In the genomic region with DNA sequence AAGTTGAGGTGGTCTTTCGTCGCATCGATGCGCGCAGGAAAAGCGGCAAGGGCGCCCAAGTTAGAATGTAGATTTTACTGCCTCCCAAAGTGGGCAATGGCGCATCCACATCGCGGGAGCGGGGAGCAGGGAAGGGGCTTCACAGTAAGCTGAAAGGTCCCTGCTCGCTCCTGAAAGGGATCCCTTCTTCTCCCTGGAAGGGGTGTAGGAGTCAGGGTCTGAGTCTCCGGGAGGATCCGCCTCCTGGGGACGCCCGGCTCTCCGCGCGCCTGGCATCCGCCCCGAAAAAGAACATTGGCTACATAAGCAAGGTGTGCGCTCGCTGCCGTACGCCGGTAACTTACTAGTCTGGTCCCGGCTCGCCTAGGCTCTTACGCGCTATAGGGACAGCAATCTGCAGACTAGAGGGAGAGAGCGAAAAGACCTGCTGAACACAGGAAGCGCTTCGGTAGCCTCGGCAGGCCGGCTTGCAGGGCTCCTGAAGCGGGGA, we compare ENCODE assay signal across 8 cellular contexts. TPM values are rescaled to one million over a fixed set of nuclear protein-coding genes. Genes with fewer than 3 reads are reported as not detected.
A peak's percentile ranks its signal among the peaks of the same experiment; 100 is the strongest.
DNase-seq lines count a peak whose midpoint lies in the region; ATAC-seq, FAIRE-seq and TF ChIP-seq lines count a peak whose summit lies in the region.

No MANE protein-coding gene starts in this region.

- H3K4me1 ChIP-seq in A549 (peaks cover 22% of the 10 kb centered on the region; the same call in 2 of the 3 replicates), right atrium auricular region (peaks cover 0 to 57% of the 10 kb centered on the region in 2 donors)

- intact Hi-C loops in posterior vena cava (cut with DNase I) = no loop called here

- TF ChIP-seq POLR2A in A549 (IDR thresholded peaks at IDR 0.05; ENCODE audit: low read length) = no peak

- ATAC-seq in A549 (peak; percentile 17 to 21; a peak in 3 of 6 replicates), HG03571 (IDR thresholded peaks at IDR 0.05; ENCODE audit: unreplicated experiment) (no peak)

- FAIRE-seq in A549 (lab: Jason Lieb, UNC) = no peak

- CTCF ChIA-PET in A549 (lab: Yijun Ruan, JAX) = interaction anchor here (1.0 to 9.4 kb wide), 2 partner anchors 287 to 310 kb away, joined by 3 to 88 read pairs; no protein-coding TSS in a partner anchor

- TF ChIP-seq CTCF in A549 (IDR thresholded peaks at IDR 0.05) (no peak), GM20000 (IDR thresholded peaks at IDR 0.05; ENCODE audit: extremely low read depth, missing control alignments) (no peak), right atrium auricular region (IDR thresholded peaks at IDR 0.05) (no peak)

- WGBS in A549 (ENCODE audit: missing lambda C conversion rate) = 4% methylated on average over 18 of the region's 36 CpGs

- peak overlapping the region; percentile 60 for H3K4me3 ChIP-seq in A549
- peak overlapping the region; percentile 59 to 80 for H3K4me3 ChIP-seq in right atrium auricular region

- no peak for TF ChIP-seq RAD21 in A549 (conservative IDR thresholded peaks at IDR 0.05 in 1 of 2, IDR thresholded peaks at IDR 0.05 in 1 of 2)

- no peaks in the 10 kb centered on the region for H3K9me3 ChIP-seq in A549
- no peaks in the 10 kb centered on the region for H3K9me3 ChIP-seq in right atrium auricular region

- DNase-seq in A549 (ENCODE audit: low read depth in 1 of 2, low spot score in 1 of 2) (peak in 1 of 2 experiments; percentile 75), GM20000 (ENCODE audit: low spot score) (peak; percentile 43), NCI-H69 (lab: John Stamatoyannopoulos, UW) (peak; percentile 84), right atrium auricular region (ENCODE audit: low spot score) (peak; percentile 67), posterior vena cava (ENCODE audit: low spot score) (peak; percentile 83), NCI-H446 treated with DMSO at 0.1 percent for 48 hours (lab: John Stamatoyannopoulos, UW) (no peak)

- peak overlapping the region; percentile 96 for H3K4me2 ChIP-seq in A549

- H3K36me3 ChIP-seq in right atrium auricular region = no peaks in the 10 kb centered on the region

- no peaks in the 10 kb centered on the region for H3K27me3 ChIP-seq in right atrium auricular region

- POLR2A ChIA-PET in A549 (lab: Yijun Ruan, JAX) = no interaction called here

- H3K27ac ChIP-seq in A549 (peak overlapping the region in 1 of 2 experiments; percentile 79; a peak in 3 of 6 replicates), angular gyrus (ENCODE audit: low read depth, low read length) (peak overlapping the region; percentile 86), right atrium auricular region (peak overlapping the region; percentile 89 to 91)

- no peak for TF ChIP-seq EP300 in A549 (IDR thresholded peaks at IDR 0.05)

TF ChIP-seq in A549, 52 proteins besides CTCF, POLR2A, EP300 and RAD21:
- TF ChIP-seq CEBPB (IDR thresholded peaks at IDR 0.05) (no peak), FOSB (CRISPR knock-in tag; IDR thresholded peaks at IDR 0.05) (no peak), FOSL2 (IDR thresholded peaks at IDR 0.05) (no peak), FOSL2 (CRISPR knock-in tag; IDR thresholded peaks at IDR 0.05) (no peak), CBX8 (IDR thresholded peaks at IDR 0.05) (no peak)

RNA-seq across cellular contexts. Expression of gene UNC5B, which starts 0.8 kb away (rescaled TPM):
- polyA plus RNA-seq in A549 (2011; rRNA removed) = 1.0 and 1.3 TPM in 2 replicates
- polyA plus RNA-seq in A549 (2012; cell fraction: cytosol; rRNA removed) = 0.22 and 0.30 TPM in 2 replicates
- 0.72 and 0.83 TPM in 2 replicates for polyA plus RNA-seq in A549 (2012; cell fraction: nucleus; rRNA removed)
- 0.14 to 0.26 TPM (median 0.16 TPM) in 3 replicates for polyA plus RNA-seq in A549 (2017; fragmentation: RNase III; extraction: RNeasy Plus Mini Kit Qiagen cat#74134 plus additional on column Dnase treatment)
- 1.1 and 1.3 TPM in 2 replicates for polyA minus RNA-seq in A549 (2011; rRNA and poly(A)+ RNA removed)
- total RNA-seq in right atrium auricular region = 10 to 100 TPM; 10.9 to 29.2 TPM
- 1 to 10 TPM; 7.1 to 8.4 TPM for total RNA-seq in posterior vena cava
